ENCODE assay signal across 1 cellular context in genomic region chr14:22580604-22581003, GRCh38.
TF ChIP-seq lines count a peak whose summit lies in the region.

No MANE protein-coding gene starts in this region.

TF ChIP-seq in HEK293, 187 proteins besides CTCF, POLR2A, EP300 and RAD21 (continued from another document):
- no peak for TF ChIP-seq PATZ1 (tag by site-specific recombination; IDR thresholded peaks at IDR 0.05)
- no peak for TF ChIP-seq ZNF148 (tag by site-specific recombination; IDR thresholded peaks at IDR 0.05; ENCODE audit: borderline replicate concordance)
- no peak for TF ChIP-seq ZNF26 (tag by site-specific recombination; IDR thresholded peaks at IDR 0.05)
- TF ChIP-seq ZBTB49 (tag by site-specific recombination; IDR thresholded peaks at IDR 0.05; ENCODE audit: low read depth): no peak
- no peak for TF ChIP-seq ZNF24 (tag by site-specific recombination; IDR thresholded peaks at IDR 0.05)
- TF ChIP-seq EGR2 (tag by site-specific recombination; IDR thresholded peaks at IDR 0.05; ENCODE audit: low read depth): peak; percentile 64
- no peak for TF ChIP-seq ZBTB11 (tag by site-specific recombination; conservative IDR thresholded peaks at IDR 0.05; ENCODE audit: low read depth)
- peak; percentile 59; the same call in 1 of the 2 replicates for TF ChIP-seq ZFHX2 (tag by site-specific recombination; conservative IDR thresholded peaks at IDR 0.05)
- no peak for TF ChIP-seq ZNF558 (tag by site-specific recombination; IDR thresholded peaks at IDR 0.05)
- TF ChIP-seq ZBTB20 (tag by site-specific recombination; IDR thresholded peaks at IDR 0.05): no peak
